Comparison of ENCODE assay signal across 9 cellular contexts in the genomic region with DNA sequence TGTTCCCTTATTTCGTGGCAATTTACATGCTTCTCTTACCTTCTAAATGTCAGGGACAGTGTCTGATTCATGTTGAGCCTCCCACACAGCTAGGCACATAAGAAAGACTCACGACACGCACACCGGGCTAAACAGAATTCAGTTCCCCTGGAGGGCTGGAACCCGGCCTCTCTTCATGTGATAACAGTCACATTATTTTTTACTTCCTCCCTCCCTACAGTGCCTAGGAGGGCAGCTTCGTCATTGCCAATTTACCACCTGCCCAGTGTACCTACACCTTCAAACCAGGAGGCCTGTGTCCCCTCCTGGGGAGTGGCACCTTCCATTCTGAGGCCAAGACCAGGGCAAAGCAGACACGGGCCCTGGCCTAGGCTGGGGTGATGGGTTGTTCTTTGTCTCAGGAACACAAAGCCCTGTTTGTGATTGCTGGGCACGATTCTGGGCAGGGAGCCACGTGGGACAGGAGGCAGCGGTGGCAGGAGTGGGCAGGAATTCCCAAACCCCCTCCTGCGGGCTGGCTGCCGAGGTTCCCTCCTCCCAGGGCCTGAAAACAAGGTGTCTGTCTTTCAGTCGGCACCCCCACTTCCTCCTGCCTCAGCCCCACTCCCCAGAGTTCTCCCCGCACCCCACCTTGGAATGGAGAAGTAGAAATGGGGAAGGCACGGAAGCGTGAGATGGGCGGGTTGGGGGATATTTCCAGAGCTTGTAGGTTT. TPM values are rescaled to one million over a fixed set of nuclear protein-coding genes. Genes with fewer than 3 reads are reported as not detected.
DNase-seq lines count a peak whose midpoint lies in the region; ATAC-seq, FAIRE-seq and TF ChIP-seq lines count a peak whose summit lies in the region.
"Had no signal": no experiment of that assay in that cellular context is flagged by ENCODE, and none has a peak within 500 bp of the region (broad histone marks: within the 10 kb centered on the region; RNA-seq: fewer than 3 reads in every experiment).

No MANE protein-coding gene starts in this region.

- H3K4me3 Mint-ChIP-seq in CD14-positive monocyte (peak overlapping the region; percentile 45 to 85), astrocyte (ENCODE audit: unreplicated experiment) (no peak overlapping the region)
- H3K4me3 Mint-ChIP-seq in CD4-positive, alpha-beta T cell, result no peak overlapping the region

- no peaks in the 10 kb centered on the region for H3K4me1 ChIP-seq in astrocyte (ENCODE audit: insufficient read depth, low read length)
- H3K4me1 ChIP-seq in mucosa of stomach (ENCODE audit: control insufficient read depth, insufficient read depth, low read length), result peaks cover 54% of the 10 kb centered on the region

- peak overlapping the region; percentile 45 for H2AFZ ChIP-seq in astrocyte (ENCODE audit: low read depth, low read length)

- peaks cover 0 to 6% (median 0%) of the 10 kb centered on the region in 7 donors for H3K9me3 Mint-ChIP-seq in CD14-positive monocyte
- H3K9me3 Mint-ChIP-seq in astrocyte (ENCODE audit: unreplicated experiment), result peaks cover 2% of the 10 kb centered on the region
- H3K9me3 Mint-ChIP-seq in CD4-positive, alpha-beta T cell, result peaks cover 4% of the 10 kb centered on the region

- DNase-seq in CD14-positive monocyte (ENCODE audit: low spot score), result peak; percentile 81
- DNase-seq in astrocyte (ENCODE audit: low read depth), result no peak
- DNase-seq in CD4-positive, alpha-beta T cell, result no peak
- no peak for DNase-seq in activated CD8-positive, alpha-beta memory T cell treated with anti-CD3 and anti-CD28 coated beads, Interleukin-2, amount 50 U/mL, for 48 hours

- H3K27me3 Mint-ChIP-seq in CD14-positive monocyte (ENCODE audit: low read depth in 3 of 3) (peaks cover 3 to 6% (median 4%) of the 10 kb centered on the region in 3 donors), astrocyte (ENCODE audit: low read depth, unreplicated experiment) (peaks cover 8% of the 10 kb centered on the region)
- no peaks in the 10 kb centered on the region for H3K27me3 Mint-ChIP-seq in CD4-positive, alpha-beta T cell

- no peak overlapping the region for H3K9ac ChIP-seq in astrocyte (ENCODE audit: low read length)
- peak overlapping the region; percentile 36 for H3K9ac ChIP-seq in mucosa of stomach (ENCODE audit: low read length)

- TF ChIP-seq CTCF in CD14-positive monocyte (IDR thresholded peaks at IDR 0.05) (no peak), astrocyte (IDR thresholded peaks at IDR 0.05; ENCODE audit: insufficient read depth, low read depth, low read length) (no peak)
- no peak for TF ChIP-seq CTCF in CD4-positive, alpha-beta T cell (IDR thresholded peaks at IDR 0.05)

- intact Hi-C loops in CD14-positive monocyte (cut with micrococcal nuclease), result no loop called here
- intact Hi-C loops in CD4-positive, alpha-beta T cell (cut with DNase I, micrococcal nuclease), result no loop called here

- no peak for ATAC-seq in CD4-positive, alpha-beta T cell (ENCODE audit: poor library complexity)
- ATAC-seq in HG02840 (IDR thresholded peaks at IDR 0.05; ENCODE audit: low FRiP score, unreplicated experiment) (no peak), HG03378 (IDR thresholded peaks at IDR 0.05; ENCODE audit: unreplicated experiment) (no peak)

- H3K4me1 Mint-ChIP-seq in CD14-positive monocyte (peaks cover 34% of the 10 kb centered on the region), astrocyte (ENCODE audit: low read depth, unreplicated experiment) (no peaks in the 10 kb centered on the region)
- H3K4me1 Mint-ChIP-seq in CD4-positive, alpha-beta T cell (ENCODE audit: low read depth), result no peaks in the 10 kb centered on the region

- H3K4me3 ChIP-seq in astrocyte (ENCODE audit: insufficient read depth, low read depth, low read length) (no peak overlapping the region), mucosa of stomach (ENCODE audit: low read length) (no peak overlapping the region)

- H3K4me2 ChIP-seq in astrocyte (ENCODE audit: low read length), result no peak overlapping the region

- TF ChIP-seq EP300 in Ishikawa (IDR thresholded peaks at IDR 0.05; ENCODE audit: borderline replicate concordance), result peak; percentile 57

- H3K36me3 Mint-ChIP-seq in CD14-positive monocyte, result no peaks in the 10 kb centered on the region
- no peaks in the 10 kb centered on the region for H3K36me3 Mint-ChIP-seq in astrocyte (ENCODE audit: low read depth, unreplicated experiment)
- H3K36me3 Mint-ChIP-seq in CD4-positive, alpha-beta T cell (ENCODE audit: low read depth), result no peaks in the 10 kb centered on the region

- TF ChIP-seq RAD21 in Ishikawa (IDR thresholded peaks at IDR 0.05; ENCODE audit: low read depth), result no peak

- POLR2A ChIA-PET in CD4-positive, alpha-beta T cell (lab: Charles Lee), result no interaction called here

- no peak for FAIRE-seq in astrocyte (lab: Jason Lieb, UNC)

- H3K27ac Mint-ChIP-seq in CD14-positive monocyte (peak overlapping the region; percentile 96 to 99 (median 98)), astrocyte (ENCODE audit: unreplicated experiment) (no peak overlapping the region)
- H3K27ac Mint-ChIP-seq in CD4-positive, alpha-beta T cell, result no peak overlapping the region

- no peak overlapping the region for H3K27ac ChIP-seq in astrocyte (ENCODE audit: low read depth, low read length)
- no peak overlapping the region for H3K27ac ChIP-seq in CD4-positive, alpha-beta T cell (ENCODE audit: low read depth, low read length)

- H3K79me2 ChIP-seq in astrocyte (ENCODE audit: insufficient read depth, low read length), result no peaks in the 10 kb centered on the region

- no peaks in the 10 kb centered on the region for H3K9me3 ChIP-seq in astrocyte (ENCODE audit: insufficient read depth, low read depth, low read length)
- no peaks in the 10 kb centered on the region for H3K9me3 ChIP-seq in mucosa of stomach (ENCODE audit: control insufficient read depth, low read length)
- no peaks in the 10 kb centered on the region for H3K9me3 ChIP-seq in CD4-positive, alpha-beta T cell (ENCODE audit: control insufficient read depth, low read length)

- CTCF ChIA-PET in CD4-positive, alpha-beta T cell (lab: Charles Lee), result no interaction called here

- H3K27me3 ChIP-seq in astrocyte (ENCODE audit: insufficient read depth, low read length) (no peaks in the 10 kb centered on the region), mucosa of stomach (ENCODE audit: control insufficient read depth, insufficient read depth, low read length) (no peaks in the 10 kb centered on the region)
- no peaks in the 10 kb centered on the region for H3K27me3 ChIP-seq in CD4-positive, alpha-beta T cell (ENCODE audit: control insufficient read depth, insufficient read depth, low read length)

- H3K36me3 ChIP-seq in astrocyte (ENCODE audit: insufficient read depth, low read length) (no peaks in the 10 kb centered on the region), mucosa of stomach (ENCODE audit: control insufficient read depth, insufficient read depth, low read length) (no peaks in the 10 kb centered on the region)

- H4K20me1 ChIP-seq in astrocyte (ENCODE audit: insufficient read depth, low read length), result no peaks in the 10 kb centered on the region

TF ChIP-seq in Ishikawa, 13 proteins besides CTCF, POLR2A, EP300 and RAD21 (continues in another document):
- TF ChIP-seq NFIC (IDR thresholded peaks at IDR 0.05) (peak; percentile 73), CREB1 (IDR thresholded peaks at IDR 0.05; ENCODE audit: low read depth) (no peak), TCF12 (IDR thresholded peaks at IDR 0.05; ENCODE audit: low read depth) (peak; percentile 57), FOXM1 (IDR thresholded peaks at IDR 0.05; ENCODE audit: borderline replicate concordance, low read depth) (peak; percentile 32; the same call in 1 of the 2 replicates), ZBTB7A (IDR thresholded peaks at IDR 0.05; ENCODE audit: low read depth) (no peak), TAF1 (IDR thresholded peaks at IDR 0.05; ENCODE audit: low read depth) (no peak), TEAD4 (IDR thresholded peaks at IDR 0.05) (peak; percentile 76; the same call in 1 of the 2 replicates), YY1 (IDR thresholded peaks at IDR 0.05; ENCODE audit: low read depth) (no peak)
- TF ChIP-seq, protein P1, sequence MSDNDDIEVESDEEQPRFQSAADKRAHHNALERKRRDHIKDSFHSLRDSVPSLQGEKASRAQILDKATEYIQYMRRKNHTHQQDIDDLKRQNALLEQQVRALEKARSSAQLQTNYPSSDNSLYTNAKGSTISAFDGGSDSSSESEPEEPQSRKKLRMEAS (IDR thresholded peaks at IDR 0.05), result peak; percentile 76
- TF ChIP-seq, protein P2, sequence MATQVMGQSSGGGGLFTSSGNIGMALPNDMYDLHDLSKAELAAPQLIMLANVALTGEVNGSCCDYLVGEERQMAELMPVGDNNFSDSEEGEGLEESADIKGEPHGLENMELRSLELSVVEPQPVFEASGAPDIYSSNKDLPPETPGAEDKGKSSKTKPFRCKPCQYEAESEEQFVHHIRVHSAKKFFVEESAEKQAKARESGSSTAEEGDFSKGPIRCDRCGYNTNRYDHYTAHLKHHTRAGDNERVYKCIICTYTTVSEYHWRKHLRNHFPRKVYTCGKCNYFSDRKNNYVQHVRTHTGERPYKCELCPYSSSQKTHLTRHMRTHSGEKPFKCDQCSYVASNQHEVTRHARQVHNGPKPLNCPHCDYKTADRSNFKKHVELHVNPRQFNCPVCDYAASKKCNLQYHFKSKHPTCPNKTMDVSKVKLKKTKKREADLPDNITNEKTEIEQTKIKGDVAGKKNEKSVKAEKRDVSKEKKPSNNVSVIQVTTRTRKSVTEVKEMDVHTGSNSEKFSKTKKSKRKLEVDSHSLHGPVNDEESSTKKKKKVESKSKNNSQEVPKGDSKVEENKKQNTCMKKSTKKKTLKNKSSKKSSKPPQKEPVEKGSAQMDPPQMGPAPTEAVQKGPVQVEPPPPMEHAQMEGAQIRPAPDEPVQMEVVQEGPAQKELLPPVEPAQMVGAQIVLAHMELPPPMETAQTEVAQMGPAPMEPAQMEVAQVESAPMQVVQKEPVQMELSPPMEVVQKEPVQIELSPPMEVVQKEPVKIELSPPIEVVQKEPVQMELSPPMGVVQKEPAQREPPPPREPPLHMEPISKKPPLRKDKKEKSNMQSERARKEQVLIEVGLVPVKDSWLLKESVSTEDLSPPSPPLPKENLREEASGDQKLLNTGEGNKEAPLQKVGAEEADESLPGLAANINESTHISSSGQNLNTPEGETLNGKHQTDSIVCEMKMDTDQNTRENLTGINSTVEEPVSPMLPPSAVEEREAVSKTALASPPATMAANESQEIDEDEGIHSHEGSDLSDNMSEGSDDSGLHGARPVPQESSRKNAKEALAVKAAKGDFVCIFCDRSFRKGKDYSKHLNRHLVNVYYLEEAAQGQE (IDR thresholded peaks at IDR 0.05; ENCODE audit: low read depth), result no peak

RNA-seq across cellular contexts. Expression of a gene that starts 6.8 kb away (rescaled TPM):
- polyA plus RNA-seq in CD14-positive monocyte, result not detected
- 0.43 and 0.48 TPM in 2 replicates for total RNA-seq in astrocyte
- total RNA-seq in CD4-positive, alpha-beta T cell, result 1 to 10 TPM; 1.2 to 2.7 TPM

RNA-seq across cellular contexts. Expression of a gene that starts 7.2 kb away (rescaled TPM):
- under 1 TPM in 1 of 2 donors, not detected in 1; 0.14 TPM for polyA plus RNA-seq in CD14-positive monocyte
- total RNA-seq in astrocyte, result not detected in 2 replicates
- total RNA-seq in CD4-positive, alpha-beta T cell, result 1 to 10 TPM in 1 of 2 experiments, under 1 TPM in 1; 0.92 to 1.2 TPM
- total RNA-seq: kidney epithelial cell had no signal

RNA-seq across cellular contexts. Expression of a gene that starts 42.9 kb away (rescaled TPM):
- polyA plus RNA-seq in CD14-positive monocyte, result 10 to 100 TPM in 1 of 2 donors, 1 to 10 TPM in 1; 7.9 to 13.6 TPM
- 52.8 and 53.5 TPM in 2 replicates for total RNA-seq in astrocyte
- total RNA-seq in CD4-positive, alpha-beta T cell, result 10 to 100 TPM; 56.8 to 61.1 TPM

RNA-seq across cellular contexts. Expression of a gene that starts 43.2 kb away (rescaled TPM):
- polyA plus RNA-seq in CD14-positive monocyte, result 10 to 100 TPM; 16.4 to 17.6 TPM
- total RNA-seq in astrocyte, result 20.9 and 23.5 TPM in 2 replicates
- total RNA-seq in CD4-positive, alpha-beta T cell, result 1 to 10 TPM; 2.9 to 3.3 TPM

Comparison
In these comparisons a context has a peak if more than half of its experiments do, and no peak if none do; other contexts are left out.
1. H3K27ac Mint-ChIP-seq: peak in CD14-positive monocyte (7 of 7); none in astrocyte (single experiment) and CD4-positive, alpha-beta T cell (single experiment).
2. H3K4me3 Mint-ChIP-seq: peak in CD14-positive monocyte (2 of 2); none in astrocyte (single experiment) and CD4-positive, alpha-beta T cell (single experiment).